In genomic region chr2:73176205-73176880, GRCh38 we compare ENCODE assay signal across 8 cellular contexts. TPM values are rescaled to one million over a fixed set of nuclear protein-coding genes. Genes with fewer than 3 reads are reported as not detected.
A peak's percentile ranks its signal among the peaks of the same experiment; 100 is the strongest.
DNase-seq lines count a peak whose midpoint lies in the region; ATAC-seq, FAIRE-seq and TF ChIP-seq lines count a peak whose summit lies in the region.

No MANE protein-coding gene starts in this region.

- peak overlapping the region; percentile 26 for H2AFZ ChIP-seq in GM12878 (ENCODE audit: control insufficient read depth, low read depth, low read length)

- no peaks in the 10 kb centered on the region for H4K20me1 ChIP-seq in GM12878 (ENCODE audit: control insufficient read depth, insufficient read depth)

- RAD21 ChIA-PET in GM12878 (lab: Charles Lee; ENCODE audit: unreplicated experiment), result interaction anchor here (0.8 to 2.9 kb wide), 10 partner anchors 10 to 282 kb away, joined by 3 to 33 read pairs (median 8); partner anchors contain the start of genes FBXO41 and SMYD5

- H3K79me2 ChIP-seq in GM12878 (ENCODE audit: control insufficient read depth, insufficient read depth, low read length), result no peaks in the 10 kb centered on the region

- H3K27me3 ChIP-seq in BJ (ENCODE audit: control insufficient read depth, insufficient read depth, low read length), result peaks cover 12% of the 10 kb centered on the region
- H3K27me3 ChIP-seq in HUES6 (ENCODE audit: control insufficient read depth, insufficient read depth, low read length), result peaks cover 87% of the 10 kb centered on the region
- peaks cover 13 to 14% of the 10 kb centered on the region in 2 experiments; a peak in 3 of 4 replicates for H3K27me3 ChIP-seq in GM12878 (replicated peaks in 1 of 2; ENCODE audit: control insufficient read depth in 2 of 2, insufficient read depth in 2 of 2, low read length in 1 of 2)
- H3K27me3 ChIP-seq in left lung, result peaks cover 7 to 81% of the 10 kb centered on the region in 2 donors
- H3K27me3 ChIP-seq in thymus (ENCODE audit: control insufficient read depth, insufficient read depth), result peaks cover 45% of the 10 kb centered on the region

- POLR2A ChIA-PET in BJ (lab: Charles Lee), result no interaction called here
- POLR2A ChIA-PET in GM12878 (lab: Charles Lee), result no interaction called here

- no peak for TF ChIP-seq CTCF in BJ (IDR thresholded peaks at IDR 0.05; ENCODE audit: insufficient read depth, low read depth, low read length)
- peak in 2 of 3 experiments; percentile 8 to 24; a peak in 2 of 6 replicates for TF ChIP-seq CTCF in GM12878 (IDR thresholded peaks at IDR 0.05 in 2 of 3, conservative IDR thresholded peaks at IDR 0.05 in 1 of 3; ENCODE audit: control insufficient read depth in 2 of 3, extremely low read depth in 1 of 3, insufficient read depth in 1 of 3, low read depth in 3 of 3, low read length in 3 of 3)
- TF ChIP-seq CTCF in left lung (IDR thresholded peaks at IDR 0.05), result no peak

- H3K27ac ChIP-seq in HUES6 (ENCODE audit: low read depth, low read length), result no peak overlapping the region
- no peak overlapping the region for H3K27ac ChIP-seq in GM12878 (ENCODE audit: control insufficient read depth, insufficient read depth)
- H3K27ac ChIP-seq in left lung, result peak overlapping the region; percentile 67 to 71
- no peak overlapping the region for H3K27ac ChIP-seq in thymus (ENCODE audit: low read depth)

- DNase-seq in BJ (ENCODE audit: low read depth) (no peak), GM12878 (ENCODE audit: low read depth, low spot score) (no peak), left lung (peak; percentile 36 to 77), iPS-NIHi11 (ENCODE audit: low spot score) (no peak), NCI-H345 treated with DMSO at 0.1 percent for 48 hours (lab: John Stamatoyannopoulos, UW; ENCODE audit: unreplicated experiment) (no peak)
- DNase-seq in stimulated activated CD4-positive, alpha-beta T cell treated with anti-CD3 and anti-CD28 coated beads, Interleukin-4, amount 100 ng/mL, for 4 hours, result no peak

- no peak for TF ChIP-seq RAD21 in GM12878 (IDR thresholded peaks at IDR 0.05; ENCODE audit: insufficient read depth, low read depth, low read length)

- H3K4me3 ChIP-seq in BJ (ENCODE audit: low read depth, low read length) (0 out of 2 replicates have a peak overlapping the region, but pooled peaks have one; percentile 10), HUES6 (ENCODE audit: low read depth, low read length) (peak overlapping the region; percentile 64), GM12878 (peak overlapping the region; percentile 29; the same call in 1 of the 2 replicates), left lung (peak overlapping the region; percentile 46 to 56), thymus (ENCODE audit: low read length) (peak overlapping the region; percentile 39)

- H3K4me1 ChIP-seq in HUES6 (ENCODE audit: control insufficient read depth, insufficient read depth, low read length) (peaks cover 14% of the 10 kb centered on the region), GM12878 (ENCODE audit: control insufficient read depth, insufficient read depth, low read length) (peaks cover 13% of the 10 kb centered on the region; the same call in 1 of the 2 replicates), left lung (peaks cover 21 to 31% of the 10 kb centered on the region in 2 donors), thymus (ENCODE audit: control insufficient read depth, insufficient read depth, low read length) (peaks cover 3% of the 10 kb centered on the region)

- intact Hi-C loops in GM12878 (cut with micrococcal nuclease; ENCODE audit: unreplicated experiment) (loop anchor here (2.0 to 5.0 kb wide), 2 partner anchors 92 to 284 kb away; no protein-coding TSS in a partner anchor), left lung (cut with DNase I) (no loop called here)

- no peak for FAIRE-seq in GM12878 (lab: Jason Lieb, UNC)

- TF ChIP-seq EP300 in GM12878 (IDR thresholded peaks at IDR 0.05; ENCODE audit: borderline replicate concordance in 1 of 2, control insufficient read depth in 1 of 2, low read depth in 2 of 2, low read length in 2 of 2), result no peak

- H3K9me3 ChIP-seq in HUES6 (ENCODE audit: control insufficient read depth, insufficient read depth, low read depth, low read length), result no peaks in the 10 kb centered on the region
- no peaks in the 10 kb centered on the region for H3K9me3 ChIP-seq in GM12878 (replicated peaks; ENCODE audit: control insufficient read depth, insufficient read depth, low read length)
- H3K9me3 ChIP-seq in left lung, result no peaks in the 10 kb centered on the region
- H3K9me3 ChIP-seq in thymus (ENCODE audit: control insufficient read depth), result no peaks in the 10 kb centered on the region

- ATAC-seq in GM12878, result peak; percentile 54
- peak; percentile 14 for ATAC-seq in left lung

- H3K9ac ChIP-seq in HUES6 (ENCODE audit: low read length) (no peak overlapping the region), GM12878 (ENCODE audit: control insufficient read depth, insufficient read depth, low read length) (no peak overlapping the region)

- in situ Hi-C loops in GM12878 (cut with MboI), result loop anchor here (5.0 kb wide), 1 partner anchor 284 kb away; no protein-coding TSS in a partner anchor

- SMC1A ChIA-PET in GM12878 (lab: Charles Lee; ENCODE audit: uncharacterized antibody, unreplicated experiment), result interaction anchor here (0.9 to 2.2 kb wide), 15 partner anchors 12 to 315 kb away, joined by 3 to 19 read pairs (median 3); partner anchors contain the start of gene EGR4

- 3% methylated on average over 30 of the region's 31 CpGs for WGBS in GM12878 (ENCODE audit: insufficient coverage, insufficient replicate concordance, low lambda C conversion rate, missing lambda C conversion rate)
- WGBS in thymus, result 5% methylated on average over 31 of the region's 31 CpGs

- TF ChIP-seq POLR2A in GM12878 (IDR thresholded peaks at IDR 0.05; ENCODE audit: low read depth, low read length), result no peak

- BruUV-seq in GM12878 (replicated peaks; lab: Mats Ljungman, UMichigan), result no TSS peak

- H3K4me2 ChIP-seq in GM12878 (ENCODE audit: control insufficient read depth, insufficient read depth), result peak overlapping the region; percentile 86

- H3K36me3 ChIP-seq in BJ (ENCODE audit: control insufficient read depth, insufficient read depth, low read length), result no peaks in the 10 kb centered on the region
- no peaks in the 10 kb centered on the region for H3K36me3 ChIP-seq in HUES6 (ENCODE audit: control insufficient read depth, insufficient read depth, low read length)
- no peaks in the 10 kb centered on the region for H3K36me3 ChIP-seq in GM12878 (ENCODE audit: control insufficient read depth in 2 of 2, insufficient read depth in 2 of 2, low read length in 1 of 2)
- H3K36me3 ChIP-seq in left lung, result no peaks in the 10 kb centered on the region
- H3K36me3 ChIP-seq in thymus (ENCODE audit: control insufficient read depth, insufficient read depth), result no peaks in the 10 kb centered on the region

- CTCF ChIA-PET in BJ (lab: Yijun Ruan, JAX) (interaction anchor here (0.6 to 8.5 kb wide), 44 partner anchors 8 to 1716 kb away, joined by 3 to 144 read pairs (median 6); partner anchors contain the start of genes CCT7 and SPR), GM12878 (lab: Yijun Ruan, JAX) (interaction anchor here (0.7 to 6.3 kb wide), 33 partner anchors 12 to 314 kb away, joined by 3 to 82 read pairs (median 5); partner anchors contain the start of gene SMYD5)

RNA-seq across cellular contexts. Expression of gene NOTO, which starts 26.0 kb away (rescaled TPM):
- polyA plus RNA-seq in BJ (2011; rRNA removed) (not detected in 2 replicates), GM12878 (2011; rRNA removed) (not detected in 2 replicates), GM12878 (2014; fragmentation: Illumina TruSeq; extraction: Trizol) (not detected in 2 replicates), GM12878 (2014; fragmentation: Nextera tagmentation; extraction: Ambion mirVana) (not detected), GM12878 (2014; rRNA removed) (not detected in 2 replicates), GM12878 (2016; fragmentation: Nextera tagmentation; extraction: Ambion mirVana) (not detected), thymus (0.02 TPM)
- not detected in 2 replicates for polyA minus RNA-seq in BJ (2011; rRNA and poly(A)+ RNA removed)
- not detected in 2 replicates for total RNA-seq in GM12878 (2013; cell fraction: nucleolus; rRNA removed)
- total RNA-seq in GM12878 (2014; rRNA removed) (not detected in 2 replicates), GM12878 (2014; rRNA removed; fragmentation: Illumina TruSeq; extraction: Trizol) (not detected in 2 replicates), GM12878 (2021) (not detected in 2 replicates), left lung (not detected)
- not detected for polyA plus RNA-seq in GM12878 (2011; ENCODE audit: low read depth)
- not detected in 2 replicates for polyA plus RNA-seq in GM12878 (2011; cell fraction: cytosol; rRNA removed)
- not detected in 2 replicates for polyA plus RNA-seq in GM12878 (2011; cell fraction: nucleus; rRNA removed)
- polyA plus RNA-seq in GM12878 (2012), result not detected in 2 replicates
- polyA minus RNA-seq in GM12878 (2011; rRNA and poly(A)+ RNA removed), result not detected in 2 replicates
- polyA minus RNA-seq in GM12878 (2011; cell fraction: cytosol; rRNA and poly(A)+ RNA removed), result not detected in 2 replicates
- polyA minus RNA-seq in GM12878 (2011; cell fraction: nucleus; rRNA and poly(A)+ RNA removed), result not detected in 2 replicates

RNA-seq across cellular contexts. Expression of gene SMYD5, which starts 37.7 kb away (rescaled TPM):
- polyA plus RNA-seq in BJ (2011; rRNA removed), result 12.2 and 19.5 TPM in 2 replicates
- 14.6 and 17.1 TPM in 2 replicates for polyA minus RNA-seq in BJ (2011; rRNA and poly(A)+ RNA removed)
- total RNA-seq in GM12878 (2013; cell fraction: nucleolus; rRNA removed), result 24.2 and 30.9 TPM in 2 replicates
- 31.4 and 31.5 TPM in 2 replicates for total RNA-seq in GM12878 (2014; rRNA removed)
- 21.1 and 21.2 TPM in 2 replicates for total RNA-seq in GM12878 (2014; rRNA removed; fragmentation: Illumina TruSeq; extraction: Trizol)
- total RNA-seq in GM12878 (2021), result 30.8 and 34.4 TPM in 2 replicates
- polyA plus RNA-seq in GM12878 (2011; ENCODE audit: low read depth), result 29.1 TPM
- polyA plus RNA-seq in GM12878 (2011; rRNA removed), result 23.1 and 34.7 TPM in 2 replicates
- polyA plus RNA-seq in GM12878 (2011; cell fraction: cytosol; rRNA removed), result 41.4 and 42.7 TPM in 2 replicates
- 50.6 and 54.2 TPM in 2 replicates for polyA plus RNA-seq in GM12878 (2011; cell fraction: nucleus; rRNA removed)
- 22.2 and 22.4 TPM in 2 replicates for polyA plus RNA-seq in GM12878 (2012)
- polyA plus RNA-seq in GM12878 (2014; fragmentation: Illumina TruSeq; extraction: Trizol), result 29.9 and 35.3 TPM in 2 replicates
- 1 to 10 TPM; 6.1 to 6.6 TPM for polyA plus RNA-seq in GM12878 (2014; fragmentation: Nextera tagmentation; extraction: Ambion mirVana)
- 33.8 and 34.1 TPM in 2 replicates for polyA plus RNA-seq in GM12878 (2014; rRNA removed)
- polyA plus RNA-seq in GM12878 (2016; fragmentation: Nextera tagmentation; extraction: Ambion mirVana), result 10 to 100 TPM; 18.4 to 18.8 TPM
- 32.3 and 46.1 TPM in 2 replicates for polyA minus RNA-seq in GM12878 (2011; rRNA and poly(A)+ RNA removed)
- 12.1 and 13.8 TPM in 2 replicates for polyA minus RNA-seq in GM12878 (2011; cell fraction: cytosol; rRNA and poly(A)+ RNA removed)
- polyA minus RNA-seq in GM12878 (2011; cell fraction: nucleus; rRNA and poly(A)+ RNA removed), result 11.2 and 26.5 TPM in 2 replicates
- 10 to 100 TPM; 12.1 to 18.0 TPM for total RNA-seq in left lung
- 14.5 TPM for polyA plus RNA-seq in thymus

RNA-seq across cellular contexts. Expression of gene PRADC1, which starts 56.7 kb away (rescaled TPM):
- polyA plus RNA-seq in BJ (2011; rRNA removed) (19.4 and 19.7 TPM in 2 replicates), GM12878 (2011; rRNA removed) (5.1 and 8.9 TPM in 2 replicates), GM12878 (2014; fragmentation: Illumina TruSeq; extraction: Trizol) (6.2 and 12.6 TPM in 2 replicates), GM12878 (2014; fragmentation: Nextera tagmentation; extraction: Ambion mirVana) (1 to 10 TPM; 3.7 to 8.1 TPM), GM12878 (2014; rRNA removed) (14.9 and 16.1 TPM in 2 replicates), GM12878 (2016; fragmentation: Nextera tagmentation; extraction: Ambion mirVana) (10 to 100 TPM; 31.5 to 39.0 TPM), thymus (15.4 TPM)
- 13.6 and 16.9 TPM in 2 replicates for polyA minus RNA-seq in BJ (2011; rRNA and poly(A)+ RNA removed)
- total RNA-seq in GM12878 (2013; cell fraction: nucleolus; rRNA removed), result 1.1 and 2.2 TPM in 2 replicates
- total RNA-seq in GM12878 (2014; rRNA removed) (16.9 and 18.6 TPM in 2 replicates), GM12878 (2014; rRNA removed; fragmentation: Illumina TruSeq; extraction: Trizol) (11.7 and 12.4 TPM in 2 replicates), GM12878 (2021) (13.4 and 15.7 TPM in 2 replicates), left lung (10 to 100 TPM; 23.1 to 23.3 TPM)
- polyA plus RNA-seq in GM12878 (2011; ENCODE audit: low read depth), result 4.2 TPM
- 13.5 and 18.2 TPM in 2 replicates for polyA plus RNA-seq in GM12878 (2011; cell fraction: cytosol; rRNA removed)
- 7.2 and 7.9 TPM in 2 replicates for polyA plus RNA-seq in GM12878 (2011; cell fraction: nucleus; rRNA removed)
- 6.9 and 7.9 TPM in 2 replicates for polyA plus RNA-seq in GM12878 (2012)
- 5.1 and 11.0 TPM in 2 replicates for polyA minus RNA-seq in GM12878 (2011; rRNA and poly(A)+ RNA removed)
- 1.9 and 4.0 TPM in 2 replicates for polyA minus RNA-seq in GM12878 (2011; cell fraction: cytosol; rRNA and poly(A)+ RNA removed)
- 1.6 and 4.6 TPM in 2 replicates for polyA minus RNA-seq in GM12878 (2011; cell fraction: nucleus; rRNA and poly(A)+ RNA removed)

RNA-seq across cellular contexts. Expression of gene CCT7, which starts 57.8 kb away (rescaled TPM):
- polyA plus RNA-seq in BJ (2011; rRNA removed) (254 and 285 TPM in 2 replicates), GM12878 (2011; rRNA removed) (498 and 571 TPM in 2 replicates), GM12878 (2014; fragmentation: Illumina TruSeq; extraction: Trizol) (574 and 674 TPM in 2 replicates), GM12878 (2014; fragmentation: Nextera tagmentation; extraction: Ambion mirVana) (100 to 1,000 TPM; 206 to 377 TPM), GM12878 (2014; rRNA removed) (530 and 598 TPM in 2 replicates), GM12878 (2016; fragmentation: Nextera tagmentation; extraction: Ambion mirVana) (100 to 1,000 TPM; 455 to 510 TPM), thymus (115 TPM)
- polyA minus RNA-seq in BJ (2011; rRNA and poly(A)+ RNA removed), result 192 and 323 TPM in 2 replicates
- total RNA-seq in GM12878 (2013; cell fraction: nucleolus; rRNA removed), result 85.4 and 96.2 TPM in 2 replicates
- total RNA-seq in GM12878 (2014; rRNA removed) (468 and 475 TPM in 2 replicates), GM12878 (2014; rRNA removed; fragmentation: Illumina TruSeq; extraction: Trizol) (472 and 478 TPM in 2 replicates), GM12878 (2021) (474 and 494 TPM in 2 replicates), left lung (100 to 1,000 TPM; 177 to 226 TPM)
- 269 TPM for polyA plus RNA-seq in GM12878 (2011; ENCODE audit: low read depth)
- polyA plus RNA-seq in GM12878 (2011; cell fraction: cytosol; rRNA removed), result 415 and 490 TPM in 2 replicates
- polyA plus RNA-seq in GM12878 (2011; cell fraction: nucleus; rRNA removed), result 162 and 206 TPM in 2 replicates
- polyA plus RNA-seq in GM12878 (2012), result 217 and 463 TPM in 2 replicates
- 387 and 498 TPM in 2 replicates for polyA minus RNA-seq in GM12878 (2011; rRNA and poly(A)+ RNA removed)
- 110 and 130 TPM in 2 replicates for polyA minus RNA-seq in GM12878 (2011; cell fraction: cytosol; rRNA and poly(A)+ RNA removed)
- polyA minus RNA-seq in GM12878 (2011; cell fraction: nucleus; rRNA and poly(A)+ RNA removed), result 69.8 and 106 TPM in 2 replicates

Comparison
In these comparisons a context has a peak if more than half of its experiments do, and no peak if none do; other contexts are left out.
1. DNase-seq: peak in left lung (2 of 2); none in BJ (single experiment), GM12878 (single experiment), iPS-NIHi11 (single experiment), stimulated activated CD4-positive, alpha-beta T cell treated with anti-CD3 and anti-CD28 coated beads, Interleukin-4, amount 100 ng/mL, for 4 hours (0 of 2) and NCI-H345 treated with DMSO at 0.1 percent for 48 hours (single experiment).
2. H3K4me3 ChIP-seq: peak in every context shown above with its lines; median percentile 64 in HUES6; 51 in left lung; 39 in thymus; 29 in GM12878; 10 in BJ.
3. CTCF ChIP-seq: peak in GM12878 (2 of 3); none in BJ (single experiment) and left lung (0 of 2).
4. H3K27ac ChIP-seq: peak in left lung (2 of 2); none in HUES6 (single experiment), GM12878 (single experiment) and thymus (single experiment).